In genomic region chr3:138066383-138066782, GRCh38 we compare ENCODE assay signal across 14 cellular contexts. TPM values are rescaled to one million over a fixed set of nuclear protein-coding genes. Genes with fewer than 3 reads are reported as not detected.
DNase-seq lines count a peak whose midpoint lies in the region; ATAC-seq, FAIRE-seq and TF ChIP-seq lines count a peak whose summit lies in the region.
"Had no signal": no experiment of that assay in that cellular context is flagged by ENCODE, and none has a peak within 500 bp of the region (broad histone marks: within the 10 kb centered on the region; RNA-seq: fewer than 3 reads in every experiment).

No MANE protein-coding gene starts in this region.

- no peak overlapping the region for H3K27ac ChIP-seq in aorta (ENCODE audit: low read depth in 1 of 2, low read length in 2 of 2)
- no peak overlapping the region for H3K27ac ChIP-seq in endodermal cell (ENCODE audit: low read depth, low read length)

- DNase-seq in activated naive CD8-positive, alpha-beta T cell treated with anti-CD3 and anti-CD28 coated beads, Interleukin-2, amount 50 U/mL, for 24 hours: peak; percentile 46
- DNase-seq in HCEC 1CT: no peak
- no peak for DNase-seq in aorta
- no peak for DNase-seq in endodermal cell
- no peak for DNase-seq in D721Med (ENCODE audit: insufficient read length, low spot score)
- DNase-seq: activated CD8-positive, alpha-beta memory T cell treated with anti-CD3 and anti-CD28 coated beads for 24 hours; DND-41; head of caudate nucleus; naive thymus-derived CD8-positive, alpha-beta T cell; NCI-H2107 had no signal

- TF ChIP-seq CTCF in endodermal cell (conservative IDR thresholded peaks at IDR 0.05): no peak
- no peak for TF ChIP-seq CTCF in D721Med (IDR thresholded peaks at IDR 0.05; ENCODE audit: insufficient read depth, missing control alignments)

- H3K4me3 ChIP-seq in aorta (ENCODE audit: low read length in 2 of 2) (no peak overlapping the region), endodermal cell (ENCODE audit: low read length) (no peak overlapping the region)

- ATAC-seq in GM18873 (IDR thresholded peaks at IDR 0.05; ENCODE audit: low FRiP score, unreplicated experiment) (peak; percentile 96), GM21447 (IDR thresholded peaks at IDR 0.05; ENCODE audit: unreplicated experiment) (peak; percentile 89), HG03135 (IDR thresholded peaks at IDR 0.05; ENCODE audit: unreplicated experiment) (peak; percentile 77), aorta (ENCODE audit: low FRiP score) (no peak)
- ATAC-seq in activated naive CD8-positive, alpha-beta T cell treated with anti-CD3 and anti-CD28 coated beads, Interleukin-2, amount 50 U/mL, for 24 hours: peak; percentile 93
- ATAC-seq: naive thymus-derived CD8-positive, alpha-beta T cell; Right ventricle myocardium inferior had no signal

- intact Hi-C loops in aorta (cut with DNase I): no loop called here

- H3K9ac ChIP-seq in endodermal cell (ENCODE audit: extremely low read depth, low read length, poor library complexity, severe bottlenecking): no peak overlapping the region

- H3K27ac Mint-ChIP-seq in activated naive CD8-positive, alpha-beta T cell treated with anti-CD3 and anti-CD28 coated beads, Interleukin-2, amount 50 U/mL, for 24 hours: peak overlapping the region; percentile 91
- no peak overlapping the region for H3K27ac Mint-ChIP-seq in endodermal cell
- H3K27ac Mint-ChIP-seq: naive thymus-derived CD8-positive, alpha-beta T cell had no signal

- peaks cover 18% of the 10 kb centered on the region for H3K27me3 Mint-ChIP-seq in activated naive CD8-positive, alpha-beta T cell treated with anti-CD3 and anti-CD28 coated beads, Interleukin-2, amount 50 U/mL, for 24 hours
- no peaks in the 10 kb centered on the region for H3K27me3 Mint-ChIP-seq in endodermal cell (ENCODE audit: insufficient read depth)

- H3K9me3 Mint-ChIP-seq in activated naive CD8-positive, alpha-beta T cell treated with anti-CD3 and anti-CD28 coated beads, Interleukin-2, amount 50 U/mL, for 24 hours: no peaks in the 10 kb centered on the region
- H3K9me3 Mint-ChIP-seq in endodermal cell: no peaks in the 10 kb centered on the region
- H3K9me3 Mint-ChIP-seq: naive thymus-derived CD8-positive, alpha-beta T cell had no signal

- peaks cover 21% of the 10 kb centered on the region for H3K4me1 Mint-ChIP-seq in activated naive CD8-positive, alpha-beta T cell treated with anti-CD3 and anti-CD28 coated beads, Interleukin-2, amount 50 U/mL, for 24 hours
- no peaks in the 10 kb centered on the region for H3K4me1 Mint-ChIP-seq in endodermal cell
- H3K4me1 Mint-ChIP-seq: naive thymus-derived CD8-positive, alpha-beta T cell had no signal

- H3K36me3 ChIP-seq in aorta (ENCODE audit: control insufficient read depth in 1 of 2, insufficient read depth in 2 of 2, low read length in 1 of 2) (peaks cover 0 to 2% of the 10 kb centered on the region in 2 donors), endodermal cell (ENCODE audit: control insufficient read depth, insufficient read depth, low read length) (peaks cover 93% of the 10 kb centered on the region)

- H3K36me3 Mint-ChIP-seq in activated naive CD8-positive, alpha-beta T cell treated with anti-CD3 and anti-CD28 coated beads, Interleukin-2, amount 50 U/mL, for 24 hours (ENCODE audit: low read depth): no peaks in the 10 kb centered on the region
- H3K36me3 Mint-ChIP-seq in endodermal cell (ENCODE audit: low read depth): peaks cover 57% of the 10 kb centered on the region
- H3K36me3 Mint-ChIP-seq: naive thymus-derived CD8-positive, alpha-beta T cell had no signal

- 89 to 94% methylated on average over 8 of the region's 8 CpGs for WGBS in aorta, 2 donors
- WGBS in endodermal cell (ENCODE audit: insufficient coverage in 1 of 2, insufficient read length in 1 of 2), 2 experiments: 97 to 100% methylated on average over 4 to 8 of the region's 8 CpGs

- H3K4me1 ChIP-seq in aorta (ENCODE audit: control insufficient read depth in 1 of 2, insufficient read depth in 2 of 2, low read length in 2 of 2) (no peaks in the 10 kb centered on the region), endodermal cell (ENCODE audit: control insufficient read depth, insufficient read depth, low read length) (no peaks in the 10 kb centered on the region)

- FAIRE-seq in D721Med (lab: Jason Lieb, UNC): no peak

- H3K27me3 ChIP-seq in aorta (ENCODE audit: control insufficient read depth in 1 of 2, insufficient read depth in 2 of 2, low read length in 1 of 2) (no peaks in the 10 kb centered on the region), endodermal cell (ENCODE audit: control insufficient read depth, insufficient read depth, low read length, poor library complexity, severe bottlenecking) (no peaks in the 10 kb centered on the region)

- H3K9me3 ChIP-seq in aorta (ENCODE audit: control insufficient read depth, low read length): no peaks in the 10 kb centered on the region
- H3K9me3 ChIP-seq in endodermal cell (ENCODE audit: control insufficient read depth, low read length): no peaks in the 10 kb centered on the region

- H3K4me3 Mint-ChIP-seq in activated naive CD8-positive, alpha-beta T cell treated with anti-CD3 and anti-CD28 coated beads, Interleukin-2, amount 50 U/mL, for 24 hours: peak overlapping the region; percentile 28
- H3K4me3 Mint-ChIP-seq in endodermal cell: no peak overlapping the region
- H3K4me3 Mint-ChIP-seq: naive thymus-derived CD8-positive, alpha-beta T cell had no signal

RNA-seq across cellular contexts. Expression of gene DZIP1L, which starts 49.0 kb away (rescaled TPM):
- total RNA-seq in aorta: 10 to 100 TPM; 19.0 to 48.3 TPM
- polyA plus RNA-seq in aorta: 10 to 100 TPM in 1 of 2 donors, 1 to 10 TPM in 1; 1.3 to 17.8 TPM
- total RNA-seq in endodermal cell: 10 to 100 TPM; 32.0 to 32.5 TPM
- 11.8 TPM for polyA plus RNA-seq in endodermal cell (2013, experiment 1 of 2)
- polyA plus RNA-seq in endodermal cell (2013, experiment 2 of 2): 14.0 TPM
- total RNA-seq: naive thymus-derived CD8-positive, alpha-beta T cell had no signal
- polyA plus RNA-seq: naive thymus-derived CD8-positive, alpha-beta T cell had no signal

RNA-seq across cellular contexts. Expression of gene CLDN18, which starts 56.4 kb away (rescaled TPM):
- total RNA-seq in aorta (not detected), endodermal cell (under 1 TPM; 0.13 to 0.27 TPM)
- polyA plus RNA-seq in aorta: under 1 TPM; 0.20 to 0.50 TPM
- 0.71 TPM for polyA plus RNA-seq in endodermal cell (2013, experiment 1 of 2)
- 0.58 TPM for polyA plus RNA-seq in endodermal cell (2013, experiment 2 of 2)
- total RNA-seq: naive thymus-derived CD8-positive, alpha-beta T cell; Right ventricle myocardium inferior had no signal
- polyA plus RNA-seq: naive thymus-derived CD8-positive, alpha-beta T cell had no signal
